ENCODE assay signal across 9 cellular contexts in the genomic region with DNA sequence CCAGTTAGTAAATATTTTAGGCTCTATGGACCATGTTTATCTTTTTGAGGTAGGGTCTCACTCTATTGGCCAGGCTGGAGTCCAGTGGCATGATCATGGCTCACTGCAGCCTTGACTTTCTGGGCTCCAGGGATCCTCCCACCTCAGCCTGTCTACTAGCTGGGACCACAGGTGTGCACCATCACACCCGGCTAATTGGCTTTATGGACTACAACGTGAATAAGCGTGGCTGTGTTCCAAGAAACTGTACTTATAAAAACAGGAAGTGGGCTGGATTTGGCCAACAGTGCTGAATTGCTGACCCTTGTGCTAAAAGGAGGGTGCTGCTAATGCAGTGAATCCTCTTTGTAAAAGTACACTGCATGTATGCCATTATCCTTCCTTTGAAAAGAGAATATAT.
DNase-seq lines count a peak whose midpoint lies in the region; ATAC-seq, FAIRE-seq and TF ChIP-seq lines count a peak whose summit lies in the region.
"Had no signal": no experiment of that assay in that cellular context is flagged by ENCODE, and none has a peak within 500 bp of the region (broad histone marks: within the 10 kb centered on the region; RNA-seq: fewer than 3 reads in every experiment).

No MANE protein-coding gene starts in this region.

- no peak overlapping the region for H3K4me3 ChIP-seq in keratinocyte (ENCODE audit: control insufficient read depth in 2 of 3, extremely low read depth in 1 of 3, insufficient read depth in 2 of 3, low read depth in 1 of 3, low read length in 3 of 3)

- H2AFZ ChIP-seq in keratinocyte (ENCODE audit: control insufficient read depth, low read length), result no peak overlapping the region

- no peak for TF ChIP-seq POLR2A in GM12891 (IDR thresholded peaks at IDR 0.05; ENCODE audit: low read depth, low read length)

- H3K36me3 ChIP-seq in keratinocyte (ENCODE audit: control insufficient read depth in 2 of 2, extremely low read depth in 1 of 2, insufficient read depth in 2 of 2, low read length in 2 of 2), result no peaks in the 10 kb centered on the region

- TF ChIP-seq CTCF in keratinocyte (optimal IDR thresholded peaks at IDR 0.05 in 1 of 3, IDR thresholded peaks at IDR 0.05 in 1 of 3, conservative IDR thresholded peaks at IDR 0.05 in 1 of 3; ENCODE audit: extremely low read depth in 1 of 3, insufficient read depth in 2 of 3, low read length in 3 of 3), result no peak
- no peak for TF ChIP-seq CTCF in endothelial cell (IDR thresholded peaks at IDR 0.05; ENCODE audit: unreplicated experiment)

- no peak overlapping the region for H3K4me3 Mint-ChIP-seq in activated CD4-positive, alpha-beta memory T cell treated with anti-CD3 and anti-CD28 coated beads for 36 hours
- no peak overlapping the region for H3K4me3 Mint-ChIP-seq in endothelial cell (ENCODE audit: unreplicated experiment)

- H3K27ac Mint-ChIP-seq in activated CD4-positive, alpha-beta memory T cell treated with anti-CD3 and anti-CD28 coated beads for 36 hours, result no peak overlapping the region
- no peak overlapping the region for H3K27ac Mint-ChIP-seq in endothelial cell (ENCODE audit: unreplicated experiment)

- dilution Hi-C loops in keratinocyte (cut with MboI; ENCODE audit: extremely low pct_ligation_motif_present, low sequenced_read_pairs), result no loop called here

- H3K4me2 ChIP-seq in keratinocyte (ENCODE audit: control insufficient read depth, extremely low read depth, insufficient read depth, low read depth, low read length), result no peak overlapping the region

- CTCF ChIA-PET in activated CD4-positive, alpha-beta memory T cell treated with anti-CD3 and anti-CD28 coated beads for 36 hours (lab: Charles Lee), result interaction anchor here (0.7 kb wide), 1 partner anchor 214 kb away, joined by 3 read pairs; no protein-coding TSS in a partner anchor

- FAIRE-seq in GM12891 (lab: Jason Lieb, UNC), result no peak
- FAIRE-seq in keratinocyte (lab: Jason Lieb, UNC), result peak; percentile 61

- H3K27ac ChIP-seq in keratinocyte (ENCODE audit: control insufficient read depth, insufficient read depth, low read length), result no peak overlapping the region

- no peak overlapping the region for H3K9ac ChIP-seq in keratinocyte (ENCODE audit: control insufficient read depth, extremely low read depth, insufficient read depth, low read length)

- H3K36me3 Mint-ChIP-seq in activated CD4-positive, alpha-beta memory T cell treated with anti-CD3 and anti-CD28 coated beads for 36 hours, result no peaks in the 10 kb centered on the region
- H3K36me3 Mint-ChIP-seq in endothelial cell (ENCODE audit: low read depth, unreplicated experiment), result no peaks in the 10 kb centered on the region

- peaks cover 47% of the 10 kb centered on the region for H3K27me3 Mint-ChIP-seq in activated CD4-positive, alpha-beta memory T cell treated with anti-CD3 and anti-CD28 coated beads for 36 hours
- peaks cover 8% of the 10 kb centered on the region for H3K27me3 Mint-ChIP-seq in endothelial cell (ENCODE audit: unreplicated experiment)

- no peak for DNase-seq in GM12891 (ENCODE audit: insufficient read length, low spot score)
- DNase-seq in NCI-H146 treated with DMSO at 0.1 percent for 48 hours (lab: John Stamatoyannopoulos, UW; ENCODE audit: unreplicated experiment), result peak; percentile 27
- peak; percentile 72 for DNase-seq in SHP77 treated with DMSO at 0.1 percent for 48 hours (lab: John Stamatoyannopoulos, UW)
- DNase-seq in keratinocyte (ENCODE audit: low read depth, low spot score), result no peak
- DNase-seq in activated CD4-positive, CD25-positive, alpha-beta regulatory T cell (lab: John Stamatoyannopoulos, UW), result no peak
- no peak for DNase-seq in activated CD4-positive, alpha-beta memory T cell treated with anti-CD3 and anti-CD28 coated beads for 36 hours
- no peak for DNase-seq in endothelial cell (ENCODE audit: low spot score)
- DNase-seq in sciatic nerve (ENCODE audit: low spot score), result no peak
- DNase-seq: activated CD4-positive, alpha-beta T cell treated with anti-CD3 and anti-CD28 coated beads for 4 hours had no signal

- ATAC-seq in sciatic nerve, result no peak

- H3K79me2 ChIP-seq in keratinocyte (ENCODE audit: control insufficient read depth, insufficient read depth, low read length), result no peaks in the 10 kb centered on the region

- H3K9me3 Mint-ChIP-seq in activated CD4-positive, alpha-beta memory T cell treated with anti-CD3 and anti-CD28 coated beads for 36 hours, result no peaks in the 10 kb centered on the region
- no peaks in the 10 kb centered on the region for H3K9me3 Mint-ChIP-seq in endothelial cell (ENCODE audit: unreplicated experiment)

- POLR2A ChIA-PET in activated CD4-positive, alpha-beta memory T cell treated with anti-CD3 and anti-CD28 coated beads for 36 hours (lab: Charles Lee), result no interaction called here

- H3K9me1 ChIP-seq in keratinocyte (ENCODE audit: control insufficient read depth, extremely low read depth, insufficient read depth, low read length), result no peaks in the 10 kb centered on the region

- no peaks in the 10 kb centered on the region for H4K20me1 ChIP-seq in keratinocyte (ENCODE audit: control insufficient read depth, extremely low read depth, insufficient read depth, low read length)

- H3K4me1 ChIP-seq in keratinocyte (ENCODE audit: control insufficient read depth, extremely low read depth, insufficient read depth, low read length), result no peaks in the 10 kb centered on the region

- peaks cover 25% of the 10 kb centered on the region for H3K27me3 ChIP-seq in keratinocyte (ENCODE audit: control insufficient read depth, extremely low read depth, insufficient read depth, low read length)

- H3K9me3 ChIP-seq in keratinocyte (ENCODE audit: control insufficient read depth, low read depth, low read length), result no peaks in the 10 kb centered on the region

- H3K4me1 Mint-ChIP-seq in activated CD4-positive, alpha-beta memory T cell treated with anti-CD3 and anti-CD28 coated beads for 36 hours (ENCODE audit: low read depth), result no peaks in the 10 kb centered on the region
- peaks cover 3% of the 10 kb centered on the region for H3K4me1 Mint-ChIP-seq in endothelial cell (ENCODE audit: unreplicated experiment)

- intact Hi-C loops in activated CD4-positive, alpha-beta memory T cell treated with anti-CD3 and anti-CD28 coated beads for 36 hours (cut with micrococcal nuclease), result no loop called here
- intact Hi-C loops in sciatic nerve (cut with DNase I), result no loop called here

TF ChIP-seq in GM12891, 5 proteins besides CTCF, POLR2A, EP300 and RAD21:
- TF ChIP-seq TAF1 (IDR thresholded peaks at IDR 0.05; ENCODE audit: low read depth, low read length), result no peak
- TF ChIP-seq POLR2AphosphoS5 (IDR thresholded peaks at IDR 0.05; ENCODE audit: low read depth, low read length), result no peak
- TF ChIP-seq PAX5 (IDR thresholded peaks at IDR 0.05; ENCODE audit: insufficient read depth, low read length, severe bottlenecking), result no peak
- TF ChIP-seq SPI1 (IDR thresholded peaks at IDR 0.05; ENCODE audit: low read depth, low read length), result peak; percentile 54

Comparison
In these comparisons a context has a peak if more than half of its experiments do, and no peak if none do; other contexts are left out.
1. DNase-seq: peak in NCI-H146 treated with DMSO at 0.1 percent for 48 hours (single experiment) and SHP77 treated with DMSO at 0.1 percent for 48 hours (single experiment); none in GM12891 (single experiment), keratinocyte (single experiment), activated CD4-positive, CD25-positive, alpha-beta regulatory T cell (0 of 4), activated CD4-positive, alpha-beta memory T cell treated with anti-CD3 and anti-CD28 coated beads for 36 hours (single experiment), endothelial cell (single experiment) and sciatic nerve (single experiment).